Comparison of ENCODE assay signal across 21 cellular contexts in genomic region chr1:64877151-64877550, GRCh38.
DNase-seq lines count a peak whose midpoint lies in the region; ATAC-seq and TF ChIP-seq lines count a peak whose summit lies in the region.
"Had no signal": no experiment of that assay in that cellular context is flagged by ENCODE, and none has a peak within 500 bp of the region (broad histone marks: within the 10 kb centered on the region; RNA-seq: fewer than 3 reads in every experiment).

No MANE protein-coding gene starts in this region.

- BruUV-seq in MCF 10A (replicated peaks; lab: Mats Ljungman, UMichigan) = no TSS peak

- H3K4me3 Mint-ChIP-seq in activated CD4-positive, alpha-beta T cell treated with anti-CD3 and anti-CD28 coated beads, Interleukin-2, amount 10 ng/mL, durations not matched to agents 24 days and 14 days = peak overlapping the region; percentile 62
- H3K4me3 Mint-ChIP-seq in activated T-helper 17 cell treated with anti-CD3 and anti-CD28 coated beads, Interleukin-2, amount 50 U/mL, for 72 hours = peak overlapping the region; percentile 43
- peak overlapping the region; percentile 50 to 82 (median 70) for H3K4me3 Mint-ChIP-seq in naive thymus-derived CD8-positive, alpha-beta T cell
- H3K4me3 Mint-ChIP-seq in MCF 10A (ENCODE audit: unreplicated experiment) = no peak overlapping the region
- H3K4me3 Mint-ChIP-seq: mesothelial cell of epicardium, type B pancreatic cell had no signal

- TF ChIP-seq CTCF in MCF 10A (IDR thresholded peaks at IDR 0.05; ENCODE audit: unreplicated experiment) = no peak

- in situ Hi-C loops in ACHN (cut with HindIII; ENCODE audit: low pct_ligation_motif_present, low pct_unique_long_range_greater_than_20kb, low sequenced_read_pairs) = no loop called here

- peaks cover 56% of the 10 kb centered on the region for H3K4me1 Mint-ChIP-seq in activated CD4-positive, alpha-beta T cell treated with anti-CD3 and anti-CD28 coated beads, Interleukin-2, amount 10 ng/mL, durations not matched to agents 24 days and 14 days
- H3K4me1 Mint-ChIP-seq in activated T-helper 17 cell treated with anti-CD3 and anti-CD28 coated beads, Interleukin-2, amount 50 U/mL, for 72 hours = peaks cover 52% of the 10 kb centered on the region
- peaks cover 30 to 89% (median 78%) of the 10 kb centered on the region in 4 donors for H3K4me1 Mint-ChIP-seq in naive thymus-derived CD8-positive, alpha-beta T cell
- no peaks in the 10 kb centered on the region for H3K4me1 Mint-ChIP-seq in MCF 10A (ENCODE audit: insufficient read depth, unreplicated experiment)
- H3K4me1 Mint-ChIP-seq: mesothelial cell of epicardium had no signal

- H3K27me3 Mint-ChIP-seq in activated CD4-positive, alpha-beta T cell treated with anti-CD3 and anti-CD28 coated beads, Interleukin-2, amount 10 ng/mL, durations not matched to agents 24 days and 14 days = no peaks in the 10 kb centered on the region
- no peaks in the 10 kb centered on the region for H3K27me3 Mint-ChIP-seq in activated T-helper 17 cell treated with anti-CD3 and anti-CD28 coated beads, Interleukin-2, amount 50 U/mL, for 72 hours
- H3K27me3 Mint-ChIP-seq in naive thymus-derived CD8-positive, alpha-beta T cell = no peaks in the 10 kb centered on the region
- no peaks in the 10 kb centered on the region for H3K27me3 Mint-ChIP-seq in MCF 10A (ENCODE audit: insufficient read depth, unreplicated experiment)
- H3K27me3 Mint-ChIP-seq: type B pancreatic cell had no signal

- intact Hi-C loops in activated CD4-positive, alpha-beta T cell treated with anti-CD3 and anti-CD28 coated beads, Interleukin-2, amount 10 ng/mL, durations not matched to agents 24 days and 14 days (cut with micrococcal nuclease) = loop anchor here (1.0 to 5.0 kb wide), 3 partner anchors 45 to 935 kb away; no protein-coding TSS in a partner anchor
- intact Hi-C loops in MCF 10A (cut with micrococcal nuclease) = no loop called here

- ATAC-seq in activated T-helper 17 cell treated with anti-CD3 and anti-CD28 coated beads, Interleukin-2, amount 50 U/mL, for 72 hours (replicated peaks) = peak; percentile 79
- ATAC-seq in naive thymus-derived CD8-positive, alpha-beta T cell = peak; percentile 96 to 98
- ATAC-seq: A549, sciatic nerve had no signal

- DNase-seq in activated CD4-positive, alpha-beta T cell treated with anti-CD3 and anti-CD28 coated beads, Interleukin-2, amount 10 ng/mL, durations not matched to agents 24 days and 14 days = peak; percentile 85
- DNase-seq in activated CD4-positive, alpha-beta T cell treated with anti-CD3 and anti-CD28 coated beads for 48 hours = no peak
- DNase-seq in Jurkat, Clone E6-1 (ENCODE audit: low read depth, low spot score) = peak; percentile 95
- DNase-seq in naive thymus-derived CD8-positive, alpha-beta T cell = peak in 8 of 10 donors; percentile 38 to 91 (median 68)
- DNase-seq in MCF 10A (ENCODE audit: unreplicated experiment) (no peak), ACHN (no peak), NCI-H146 (lab: John Stamatoyannopoulos, UW) (no peak)
- DNase-seq: activated effector memory CD4-positive, alpha-beta T cell treated with Interleukin-2 at 50 U/mL for 16 hours; EL; kidney glomerular epithelial cell; NCI-H187 treated with DMSO at 0.1 percent for 48 hours; NCI-H510A; occipital lobe; stimulated activated CD4-positive, alpha-beta T cell treated with anti-CD3 and anti-CD28 coated beads, Interleukin-4, amount 100 ng/mL, for 1 hour had no signal

- CTCF ChIA-PET in MCF 10A (lab: Yijun Ruan, JAX) = interaction anchor here (1.4 kb wide), 1 partner anchor 13 kb away, joined by 3 read pairs; no protein-coding TSS in a partner anchor

- H3K9me3 Mint-ChIP-seq in activated CD4-positive, alpha-beta T cell treated with anti-CD3 and anti-CD28 coated beads, Interleukin-2, amount 10 ng/mL, durations not matched to agents 24 days and 14 days = no peaks in the 10 kb centered on the region
- no peaks in the 10 kb centered on the region for H3K9me3 Mint-ChIP-seq in activated T-helper 17 cell treated with anti-CD3 and anti-CD28 coated beads, Interleukin-2, amount 50 U/mL, for 72 hours
- H3K9me3 Mint-ChIP-seq in naive thymus-derived CD8-positive, alpha-beta T cell = no peaks in the 10 kb centered on the region
- H3K9me3 Mint-ChIP-seq in MCF 10A (ENCODE audit: unreplicated experiment) = no peaks in the 10 kb centered on the region
- H3K9me3 Mint-ChIP-seq: mesothelial cell of epicardium, type B pancreatic cell had no signal

- no peak overlapping the region for H3K4me3 ChIP-seq in Jurkat, Clone E6-1 (ENCODE audit: low read length)
- H3K4me3 ChIP-seq: A549, breast epithelium, SJSA1 had no signal

- H3K27ac Mint-ChIP-seq in activated CD4-positive, alpha-beta T cell treated with anti-CD3 and anti-CD28 coated beads, Interleukin-2, amount 10 ng/mL, durations not matched to agents 24 days and 14 days = peak overlapping the region; percentile 45
- H3K27ac Mint-ChIP-seq in activated T-helper 17 cell treated with anti-CD3 and anti-CD28 coated beads, Interleukin-2, amount 50 U/mL, for 72 hours = peak overlapping the region; percentile 40
- peak overlapping the region; percentile 49 to 94 (median 84) for H3K27ac Mint-ChIP-seq in naive thymus-derived CD8-positive, alpha-beta T cell
- no peak overlapping the region for H3K27ac Mint-ChIP-seq in MCF 10A (ENCODE audit: low read depth, unreplicated experiment)
- H3K27ac Mint-ChIP-seq: mesothelial cell of epicardium, type B pancreatic cell had no signal

- POLR2A ChIA-PET in naive thymus-derived CD8-positive, alpha-beta T cell (lab: Charles Lee) = interaction anchor here (0.9 to 4.3 kb wide), 9 partner anchors 10 to 191 kb away, joined by 3 to 43 read pairs (median 5); partner anchors contain the start of gene JAK1
- POLR2A ChIA-PET in MCF 10A (lab: Yijun Ruan, JAX) = interaction anchor here (1.4 kb wide), 1 partner anchor 21 kb away, joined by 6 read pairs; no protein-coding TSS in a partner anchor

- peaks cover 75% of the 10 kb centered on the region for H3K36me3 Mint-ChIP-seq in activated CD4-positive, alpha-beta T cell treated with anti-CD3 and anti-CD28 coated beads, Interleukin-2, amount 10 ng/mL, durations not matched to agents 24 days and 14 days (ENCODE audit: low read depth)
- peaks cover 94% of the 10 kb centered on the region for H3K36me3 Mint-ChIP-seq in activated T-helper 17 cell treated with anti-CD3 and anti-CD28 coated beads, Interleukin-2, amount 50 U/mL, for 72 hours (ENCODE audit: low read depth)
- peaks cover 4 to 74% (median 28%) of the 10 kb centered on the region in 3 donors for H3K36me3 Mint-ChIP-seq in naive thymus-derived CD8-positive, alpha-beta T cell
- H3K36me3 Mint-ChIP-seq in MCF 10A (ENCODE audit: insufficient read depth, unreplicated experiment) = peaks cover 44% of the 10 kb centered on the region

Comparison
In these comparisons a context has a peak if more than half of its experiments do, and no peak if none do; other contexts are left out.
1. DNase-seq: peak in activated CD4-positive, alpha-beta T cell treated with anti-CD3 and anti-CD28 coated beads, Interleukin-2, amount 10 ng/mL, durations not matched to agents 24 days and 14 days (single experiment), Jurkat, Clone E6-1 (single experiment) and naive thymus-derived CD8-positive, alpha-beta T cell (8 of 10); none in activated CD4-positive, alpha-beta T cell treated with anti-CD3 and anti-CD28 coated beads for 48 hours (single experiment), MCF 10A (single experiment), ACHN (single experiment) and NCI-H146 (single experiment).